20 cellular contexts compared by ENCODE assay signal in genomic region chr3:98581474-98581873, GRCh38. TPM values are rescaled to one million over a fixed set of nuclear protein-coding genes. Genes with fewer than 3 reads are reported as not detected.
DNase-seq lines count a peak whose midpoint lies in the region; ATAC-seq and TF ChIP-seq lines count a peak whose summit lies in the region.
"Had no signal": no experiment of that assay in that cellular context is flagged by ENCODE, and none has a peak within 500 bp of the region (broad histone marks: within the 10 kb centered on the region; RNA-seq: fewer than 3 reads in every experiment).

No MANE protein-coding gene starts in this region.

- intact Hi-C loops in psoas muscle (cut with DNase I): no loop called here

- no peaks in the 10 kb centered on the region for H3K9me3 ChIP-seq in psoas muscle
- H3K9me3 ChIP-seq: HAP-1 had no signal

- peak overlapping the region; percentile 93 for H3K27ac ChIP-seq in caudate nucleus (ENCODE audit: low read depth, low read length)
- no peak overlapping the region for H3K27ac ChIP-seq in psoas muscle

- H3K36me3 Mint-ChIP-seq in stimulated activated naive CD8-positive, alpha-beta T cell treated with anti-CD3 and anti-CD28 coated beads, Interleukin-15, Interleukin-2, amounts not matched to agents 100 ng/mL and 50 ng/mL, for 24 hours (ENCODE audit: low read depth): peaks cover 78% of the 10 kb centered on the region
- H3K36me3 Mint-ChIP-seq in natural killer cell treated with Interleukin-12 subunit alpha and Interleukin-12 subunit beta and Interleukin-15 and Interleukin-18, amount 100 ng/mL, for 72 hours: peaks cover 36% of the 10 kb centered on the region

- no peaks in the 10 kb centered on the region for H3K27me3 ChIP-seq in psoas muscle (ENCODE audit: insufficient read depth in 3 of 3, low read length in 2 of 3)

- no peak overlapping the region for H3K4me3 Mint-ChIP-seq in stimulated activated naive CD8-positive, alpha-beta T cell treated with anti-CD3 and anti-CD28 coated beads, Interleukin-15, Interleukin-2, amounts not matched to agents 100 ng/mL and 50 ng/mL, for 24 hours
- no peak overlapping the region for H3K4me3 Mint-ChIP-seq in stimulated activated naive CD8-positive, alpha-beta T cell treated with anti-CD3 and anti-CD28 coated beads, Interleukin-15, amount 100 ng/mL, for 72 hours
- H3K4me3 Mint-ChIP-seq in natural killer cell treated with Interleukin-12 subunit alpha and Interleukin-12 subunit beta and Interleukin-15 and Interleukin-18, amount 100 ng/mL, for 72 hours: no peak overlapping the region
- H3K4me3 Mint-ChIP-seq: CD14-positive monocyte had no signal

- H3K4me3 ChIP-seq in psoas muscle: no peak overlapping the region
- H3K4me3 ChIP-seq: HAP-1 had no signal

- DNase-seq in stimulated activated naive CD8-positive, alpha-beta T cell treated with anti-CD3 and anti-CD28 coated beads, Interleukin-15, amount 100 ng/mL, for 72 hours: no peak
- peak in 11 of 61 donors; percentile 2 to 50 (median 11) for DNase-seq in caudate nucleus (lab: John Stamatoyannopoulos, UW)
- DNase-seq in medulla oblongata (ENCODE audit: extremely low spot score): peak; percentile 55
- DNase-seq in NOMO-1 treated with DMSO at 0.1 percent for 48 hours (lab: John Stamatoyannopoulos, UW; ENCODE audit: unreplicated experiment): no peak
- no peak for DNase-seq in psoas muscle
- DNase-seq in natural killer cell treated with Interleukin-12 subunit alpha and Interleukin-12 subunit beta and Interleukin-15 and Interleukin-18, amount 100 ng/mL, for 72 hours (ENCODE audit: low spot score): no peak
- DNase-seq: Calu3, DMS79, IMR-90, Karpas-422, MM.1S, NCI-H1092 treated with DMSO at 0.1 percent for 48 hours, NCI-H2081 treated with DMSO at 0.1 percent for 48 hours, NCI-H2227 treated with DMSO at 0.1 percent for 48 hours, NCI-H524 treated with DMSO at 0.1 percent for 48 hours, SHP77 had no signal

- peak overlapping the region; percentile 31 for H3K27ac Mint-ChIP-seq in stimulated activated naive CD8-positive, alpha-beta T cell treated with anti-CD3 and anti-CD28 coated beads, Interleukin-15, Interleukin-2, amounts not matched to agents 100 ng/mL and 50 ng/mL, for 24 hours
- H3K27ac Mint-ChIP-seq in stimulated activated naive CD8-positive, alpha-beta T cell treated with anti-CD3 and anti-CD28 coated beads, Interleukin-15, amount 100 ng/mL, for 72 hours: peak overlapping the region in 1 of 2 donors; percentile 61
- no peak overlapping the region for H3K27ac Mint-ChIP-seq in natural killer cell treated with Interleukin-12 subunit alpha and Interleukin-12 subunit beta and Interleukin-15 and Interleukin-18, amount 100 ng/mL, for 72 hours
- H3K27ac Mint-ChIP-seq: CD14-positive monocyte had no signal

- no peak for ATAC-seq in stimulated activated naive CD8-positive, alpha-beta T cell treated with anti-CD3 and anti-CD28 coated beads, Interleukin-15, amount 100 ng/mL, for 72 hours
- ATAC-seq in psoas muscle: no peak
- no peak for ATAC-seq in natural killer cell treated with Interleukin-12 subunit alpha and Interleukin-12 subunit beta and Interleukin-15 and Interleukin-18, amount 100 ng/mL, for 72 hours

- no peak for TF ChIP-seq CTCF in psoas muscle (IDR thresholded peaks at IDR 0.05)

- H3K9me3 Mint-ChIP-seq in stimulated activated naive CD8-positive, alpha-beta T cell treated with anti-CD3 and anti-CD28 coated beads, Interleukin-15, Interleukin-2, amounts not matched to agents 100 ng/mL and 50 ng/mL, for 24 hours: no peaks in the 10 kb centered on the region
- H3K9me3 Mint-ChIP-seq in stimulated activated naive CD8-positive, alpha-beta T cell treated with anti-CD3 and anti-CD28 coated beads, Interleukin-15, amount 100 ng/mL, for 72 hours: no peaks in the 10 kb centered on the region
- no peaks in the 10 kb centered on the region for H3K9me3 Mint-ChIP-seq in natural killer cell treated with Interleukin-12 subunit alpha and Interleukin-12 subunit beta and Interleukin-15 and Interleukin-18, amount 100 ng/mL, for 72 hours
- H3K9me3 Mint-ChIP-seq: CD14-positive monocyte had no signal

- H3K36me3 ChIP-seq in psoas muscle (ENCODE audit: insufficient read depth in 1 of 2, low read depth in 1 of 2): peaks cover 0 to 78% of the 10 kb centered on the region in 2 donors

- H3K4me1 Mint-ChIP-seq in stimulated activated naive CD8-positive, alpha-beta T cell treated with anti-CD3 and anti-CD28 coated beads, Interleukin-15, Interleukin-2, amounts not matched to agents 100 ng/mL and 50 ng/mL, for 24 hours (ENCODE audit: low read depth): peaks cover 22% of the 10 kb centered on the region
- H3K4me1 Mint-ChIP-seq in stimulated activated naive CD8-positive, alpha-beta T cell treated with anti-CD3 and anti-CD28 coated beads, Interleukin-15, amount 100 ng/mL, for 72 hours: peaks cover 58% of the 10 kb centered on the region
- peaks cover 5 to 15% of the 10 kb centered on the region in 2 donors for H3K4me1 Mint-ChIP-seq in natural killer cell treated with Interleukin-12 subunit alpha and Interleukin-12 subunit beta and Interleukin-15 and Interleukin-18, amount 100 ng/mL, for 72 hours (ENCODE audit: low read depth in 2 of 2)

- no peaks in the 10 kb centered on the region for H3K4me1 ChIP-seq in psoas muscle
- H3K4me1 ChIP-seq: HAP-1 had no signal

- H3K27me3 Mint-ChIP-seq in stimulated activated naive CD8-positive, alpha-beta T cell treated with anti-CD3 and anti-CD28 coated beads, Interleukin-15, Interleukin-2, amounts not matched to agents 100 ng/mL and 50 ng/mL, for 24 hours: no peaks in the 10 kb centered on the region
- no peaks in the 10 kb centered on the region for H3K27me3 Mint-ChIP-seq in stimulated activated naive CD8-positive, alpha-beta T cell treated with anti-CD3 and anti-CD28 coated beads, Interleukin-15, amount 100 ng/mL, for 72 hours
- H3K27me3 Mint-ChIP-seq in natural killer cell treated with Interleukin-12 subunit alpha and Interleukin-12 subunit beta and Interleukin-15 and Interleukin-18, amount 100 ng/mL, for 72 hours: no peaks in the 10 kb centered on the region

- WGBS in psoas muscle, 3 donors: 91 to 97% (median 94%) methylated on average over 1 of the region's 1 CpG

RNA-seq across cellular contexts. Expression of gene CPOX, which starts 11.9 kb away (rescaled TPM):
- total RNA-seq in psoas muscle: 1 to 10 TPM; 6.1 to 9.4 (median 7.0) TPM
- polyA plus RNA-seq in psoas muscle: 10 to 100 TPM in 1 of 3 donors, 1 to 10 TPM in 2; 5.8 to 16.4 (median 7.4) TPM
- 10 to 100 TPM; 35.7 to 84.3 TPM for total RNA-seq in natural killer cell treated with Interleukin-12 subunit alpha and Interleukin-12 subunit beta and Interleukin-15 and Interleukin-18, amount 100 ng/mL, for 72 hours

RNA-seq across cellular contexts. Expression of gene GPR15, which starts 49.7 kb away (rescaled TPM):
- not detected for total RNA-seq in psoas muscle
- not detected for polyA plus RNA-seq in psoas muscle
- 10 to 100 TPM in 1 of 2 donors, 1 to 10 TPM in 1; 1.4 to 13.2 TPM for total RNA-seq in natural killer cell treated with Interleukin-12 subunit alpha and Interleukin-12 subunit beta and Interleukin-15 and Interleukin-18, amount 100 ng/mL, for 72 hours
- total RNA-seq: Calu3, HT-29, IMR-90 had no signal
- polyA plus RNA-seq: CD14-positive monocyte, IMR-90 had no signal

RNA-seq across cellular contexts. Expression of gene CLDND1, which starts 58.8 kb away (rescaled TPM):
- 10 to 100 TPM; 48.1 to 71.1 (median 57.1) TPM for total RNA-seq in psoas muscle
- 10 to 100 TPM; 50.8 to 78.9 (median 77.5) TPM for polyA plus RNA-seq in psoas muscle
- total RNA-seq in natural killer cell treated with Interleukin-12 subunit alpha and Interleukin-12 subunit beta and Interleukin-15 and Interleukin-18, amount 100 ng/mL, for 72 hours: 100 to 1,000 TPM; 352 to 548 TPM

Comparison
In these comparisons a context has a peak if more than half of its experiments do, and no peak if none do; other contexts are left out.
1. RNA of gene CLDND1, which starts 58.8 kb away (total RNA-seq): 352 to 548 TPM in natural killer cell treated with Interleukin-12 subunit alpha and Interleukin-12 subunit beta and Interleukin-15 and Interleukin-18, amount 100 ng/mL, for 72 hours; 48.1 to 71.1 TPM in psoas muscle; every median in the first group is over 4 times any median in the second.